Comparison of ENCODE assay signal across 24 cellular contexts in genomic region chr13:44833626-44834025, GRCh38.
"Had no signal": no experiment of that assay in that cellular context is flagged by ENCODE, and none has a peak within 500 bp of the region (broad histone marks: within the 10 kb centered on the region; RNA-seq: fewer than 3 reads in every experiment).

No MANE protein-coding gene starts in this region.

- H3K36me3 ChIP-seq: colonic mucosa, esophagus squamous epithelium, gastrocnemius medialis, heart right ventricle, left lung, lower lobe of right lung had no signal

- H3K4me3 Mint-ChIP-seq: dendritic cell treated with granulocyte-macrophage colony-stimulating factor and Interleukin-4, amounts not matched to agents 40 ng/mL and 50 ng/mL, for 4 days; effector memory CD8-positive, alpha-beta T cell; endodermal cell; mesothelial cell of epicardium had no signal

- H3K9me3 ChIP-seq: colonic mucosa, esophagus squamous epithelium, gastrocnemius medialis, left lung, lower lobe of right lung, mucosa of descending colon had no signal

- H3K4me3 ChIP-seq: colonic mucosa, esophagus squamous epithelium, gastrocnemius medialis, heart right ventricle, left lung, lower lobe of right lung, mucosa of descending colon had no signal

- DNase-seq: colonic mucosa; cortex of kidney; effector CD8-positive, alpha-beta T cell; effector memory CD8-positive, alpha-beta T cell; endodermal cell; erythroblast; esophagus squamous epithelium; foreskin fibroblast; foreskin melanocyte; gastrocnemius medialis; glutamatergic neuron; head of caudate nucleus; heart right ventricle; hippocampal formation; left cardiac atrium; left lung; left ventricle myocardium superior; lower lobe of right lung; mesenchymal stem cell; mucosa of descending colon had no signal

- H3K9me3 Mint-ChIP-seq: dendritic cell treated with granulocyte-macrophage colony-stimulating factor and Interleukin-4, amounts not matched to agents 40 ng/mL and 50 ng/mL, for 4 days; effector memory CD8-positive, alpha-beta T cell had no signal

- H3K27ac ChIP-seq: colonic mucosa, epithelial cell of prostate, esophagus squamous epithelium, heart right ventricle, left lung, lower lobe of right lung had no signal

- H3K4me1 Mint-ChIP-seq: endodermal cell, mesothelial cell of epicardium had no signal

- H3K27ac Mint-ChIP-seq: dendritic cell treated with granulocyte-macrophage colony-stimulating factor and Interleukin-4, amounts not matched to agents 40 ng/mL and 50 ng/mL, for 4 days; effector memory CD8-positive, alpha-beta T cell; endodermal cell; mesothelial cell of epicardium had no signal

- H3K36me3 Mint-ChIP-seq: mesothelial cell of epicardium had no signal

- H3K27me3 ChIP-seq: colonic mucosa, esophagus squamous epithelium, gastrocnemius medialis, heart right ventricle, left lung had no signal

- ATAC-seq: effector memory CD8-positive, alpha-beta T cell; esophagus mucosa; left lung; lower lobe of right lung; mucosa of descending colon had no signal

- H3K4me1 ChIP-seq: colonic mucosa, esophagus squamous epithelium, left lung, lower lobe of right lung had no signal
